37 cellular contexts compared by ENCODE assay signal in the genomic region with DNA sequence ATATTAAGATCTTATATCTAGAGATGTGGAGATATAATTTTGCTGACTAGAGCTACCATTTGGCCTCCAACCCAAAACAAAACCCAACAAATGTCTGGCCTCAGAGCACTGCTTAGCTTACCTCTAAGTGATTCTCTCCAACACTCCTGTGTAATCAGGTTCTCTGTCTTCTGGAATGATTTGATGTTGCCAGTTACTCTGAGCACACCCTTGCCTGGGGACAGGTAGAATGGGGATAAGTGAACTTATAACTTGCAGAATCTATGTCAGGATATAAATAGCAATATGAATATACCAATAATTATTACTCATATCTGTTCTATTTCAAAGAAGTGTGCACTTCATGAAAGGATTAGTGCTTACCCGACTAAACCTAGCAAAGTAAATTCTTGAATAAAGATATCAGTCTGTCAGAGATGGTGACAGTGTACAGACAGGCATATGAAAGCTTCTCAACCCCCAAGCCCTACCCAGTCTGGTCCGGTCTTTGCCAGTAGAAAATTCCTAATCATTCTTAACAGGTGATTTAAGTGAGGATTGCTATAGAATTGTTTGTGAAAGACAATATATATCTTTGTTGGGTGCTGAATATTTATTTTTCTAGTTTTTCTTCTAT. TPM values are rescaled to one million over a fixed set of nuclear protein-coding genes. Genes with fewer than 3 reads are reported as not detected.
"Had no signal": no experiment of that assay in that cellular context is flagged by ENCODE, and none has a peak within 500 bp of the region (broad histone marks: within the 10 kb centered on the region; RNA-seq: fewer than 3 reads in every experiment).

No MANE protein-coding gene starts in this region.

- H3K9me3 ChIP-seq: esophagus muscularis mucosa, gastrocnemius medialis had no signal

- ATAC-seq: activated CD4-positive, CD25-positive, alpha-beta regulatory T cell treated with anti-CD3 and anti-CD28 coated beads, Interleukin-2, amount 50 U/mL, for 24 hours; activated CD8-positive, alpha-beta T cell treated with anti-CD3 and anti-CD28 coated beads for 36 hours; activated T-cell treated with anti-CD3 and anti-CD28 coated beads, Interleukin-2, amount 50 U/mL, for 4 hours; activated T-helper 17 cell treated with anti-CD3 and anti-CD28 coated beads, Interleukin-2, amount 50 U/mL, for 72 hours; foreskin keratinocyte; gastrocnemius medialis; T-cell had no signal

- H3K9me3 Mint-ChIP-seq: activated B cell treated with CpG ODN at 0.5 μM for 24 hours; activated CD8-positive, alpha-beta T cell treated with anti-CD3 and anti-CD28 coated beads for 36 hours; activated T-cell treated with anti-CD3 and anti-CD28 coated beads, Interleukin-2, amount 50 U/mL, for 4 hours; activated T-helper 17 cell treated with anti-CD3 and anti-CD28 coated beads, Interleukin-2, amount 50 U/mL, for 72 hours; dendritic cell treated with granulocyte-macrophage colony-stimulating factor and Interleukin-4, amounts not matched to agents 40 ng/mL and 50 ng/mL, for 4 days; T-cell; T-helper 1 cell treated with Interleukin-12 subunit alpha and Interleukin-12 subunit beta and Interleukin-4 antibody, amounts not matched to agents 30 μg/mL and 1 μg/mL, for 36 hours had no signal

- DNase-seq: activated B cell treated with CpG ODN at 0.5 μM for 24 hours; activated CD4-positive, alpha-beta T cell treated with anti-CD3 and anti-CD28 coated beads for 48 hours; activated CD4-positive, alpha-beta T cell treated with anti-CD3 and anti-CD28 coated beads, Interleukin-2, amount 50 U/mL, for 1 hour; activated CD4-positive, alpha-beta T cell treated with anti-CD3 and anti-CD28 coated beads, Interleukin-2, amount 50 U/mL, for 48 hours; activated CD8-positive, alpha-beta memory T cell treated with anti-CD3 and anti-CD28 coated beads for 24 hours; activated CD8-positive, alpha-beta T cell treated with anti-CD3 and anti-CD28 coated beads for 36 hours; activated effector memory CD4-positive, alpha-beta T cell treated with Interleukin-2 at 50 U/mL for 16 hours; activated gamma-delta T cell treated with Interleukin-2 at 50 U/mL for 16 hours; activated naive CD4-positive, alpha-beta T cell treated with anti-CD3 and anti-CD28 coated beads, Interleukin-2, amount 50 U/mL, for 16 hours; activated naive CD4-positive, alpha-beta T cell treated with Interleukin-2 at 50 U/mL for 16 hours; activated T-cell treated with anti-CD3 and anti-CD28 coated beads, Interleukin-2, amount 50 U/mL, for 4 hours; amniotic stem cell; anterior cingulate cortex; brain microvascular endothelial cell; central memory CD4-positive, alpha-beta T cell; dorsolateral prefrontal cortex; effector memory CD4-positive, alpha-beta T cell; erythroblast; foreskin keratinocyte; gastrocnemius medialis; glutamatergic neuron; SW 1271; T-cell; T1000; WERI-Rb-1 had no signal

- H3K4me1 ChIP-seq: foreskin keratinocyte had no signal

- H3K27me3 ChIP-seq: brain microvascular endothelial cell, dorsolateral prefrontal cortex, esophagus muscularis mucosa, foreskin keratinocyte, gastrocnemius medialis had no signal

- H3K27ac ChIP-seq: brain microvascular endothelial cell, coronary artery, dorsolateral prefrontal cortex, foreskin keratinocyte, gastrocnemius medialis, WERI-Rb-1 had no signal

- H3K4me1 Mint-ChIP-seq: T-cell had no signal

- H3K4me3 Mint-ChIP-seq: activated B cell treated with CpG ODN at 0.5 μM for 24 hours; activated CD8-positive, alpha-beta T cell treated with anti-CD3 and anti-CD28 coated beads for 36 hours; activated naive CD8-positive, alpha-beta T cell; activated T-cell treated with anti-CD3 and anti-CD28 coated beads, Interleukin-2, amount 50 U/mL, for 4 hours; activated T-helper 17 cell treated with anti-CD3 and anti-CD28 coated beads, Interleukin-2, amount 50 U/mL, for 72 hours; dendritic cell treated with granulocyte-macrophage colony-stimulating factor and Interleukin-4, amounts not matched to agents 40 ng/mL and 50 ng/mL, for 4 days; T-cell; T-helper 1 cell treated with Interleukin-12 subunit alpha and Interleukin-12 subunit beta and Interleukin-4 antibody, amounts not matched to agents 30 μg/mL and 1 μg/mL, for 36 hours had no signal

- H3K36me3 Mint-ChIP-seq: activated naive CD8-positive, alpha-beta T cell had no signal

- H3K4me3 ChIP-seq: coronary artery, dorsolateral prefrontal cortex, esophagus muscularis mucosa, gastrocnemius medialis had no signal

- H3K36me3 ChIP-seq: brain microvascular endothelial cell had no signal

- H3K27ac Mint-ChIP-seq: activated B cell treated with CpG ODN at 0.5 μM for 24 hours; activated CD8-positive, alpha-beta T cell treated with anti-CD3 and anti-CD28 coated beads for 36 hours; activated naive CD8-positive, alpha-beta T cell; activated T-helper 17 cell treated with anti-CD3 and anti-CD28 coated beads, Interleukin-2, amount 50 U/mL, for 72 hours; dendritic cell treated with granulocyte-macrophage colony-stimulating factor and Interleukin-4, amounts not matched to agents 40 ng/mL and 50 ng/mL, for 4 days; T-cell; T-helper 1 cell treated with Interleukin-12 subunit alpha and Interleukin-12 subunit beta and Interleukin-4 antibody, amounts not matched to agents 30 μg/mL and 1 μg/mL, for 36 hours had no signal

- H3K27me3 Mint-ChIP-seq: activated B cell treated with CpG ODN at 0.5 μM for 24 hours; activated naive CD8-positive, alpha-beta T cell; activated T-helper 17 cell treated with anti-CD3 and anti-CD28 coated beads, Interleukin-2, amount 50 U/mL, for 72 hours; dendritic cell treated with granulocyte-macrophage colony-stimulating factor and Interleukin-4, amounts not matched to agents 40 ng/mL and 50 ng/mL, for 4 days; T-cell had no signal

RNA-seq across cellular contexts. Expression of gene ZAR1L, which starts 33.0 kb away (rescaled TPM):
- total RNA-seq: activated B cell treated with CpG ODN at 0.5 μM for 24 hours; activated CD8-positive, alpha-beta T cell treated with anti-CD3 and anti-CD28 coated beads for 36 hours; activated T-cell treated with anti-CD3 and anti-CD28 coated beads, Interleukin-2, amount 50 U/mL, for 4 hours; astrocyte; bronchial epithelial cell; cerebellum; esophagus muscularis mucosa; foreskin keratinocyte; gastrocnemius medialis; T-cell; T-helper 2 cell treated with Interferon-gamma antibody and Interleukin-4, amounts not matched to agents 100 ng/mL and 5 ng/mL, for 36 hours had no signal
- polyA plus RNA-seq: adipose tissue, foreskin keratinocyte had no signal
